In genomic region chr2:217757108-217757463, GRCh38 we compare ENCODE assay signal across 15 cellular contexts.
DNase-seq lines count a peak whose midpoint lies in the region; ATAC-seq and TF ChIP-seq lines count a peak whose summit lies in the region.
"Had no signal": no experiment of that assay in that cellular context is flagged by ENCODE, and none has a peak within 500 bp of the region (broad histone marks: within the 10 kb centered on the region; RNA-seq: fewer than 3 reads in every experiment).

No MANE protein-coding gene starts in this region.

- H3K27me3 Mint-ChIP-seq in T-helper 1 cell treated with Interleukin-12 subunit alpha and Interleukin-12 subunit beta and Interleukin-4 antibody, amounts not matched to agents 30 μg/mL and 1 μg/mL, for 36 hours (ENCODE audit: low read depth), result no peaks in the 10 kb centered on the region
- H3K27me3 Mint-ChIP-seq in activated naive CD8-positive, alpha-beta T cell treated with anti-CD3 and anti-CD28 coated beads, Interleukin-2, amount 10 ng/mL, durations not matched to agents 7 days and 5 days, result no peaks in the 10 kb centered on the region
- H3K27me3 Mint-ChIP-seq in neural progenitor cell (ENCODE audit: insufficient read depth, low read depth), result peaks cover 4% of the 10 kb centered on the region
- peaks cover 35 to 58% of the 10 kb centered on the region in 2 donors for H3K27me3 Mint-ChIP-seq in stimulated activated naive B cell treated with anti-CD40 and anti-IgM and Interleukin-4, amounts not matched to agents 10 μg/mL and 1 μg/mL and 100 μg/mL, for 72 hours

- H4K20me1 ChIP-seq in GM23248 (ENCODE audit: insufficient read depth), result no peaks in the 10 kb centered on the region
- no peaks in the 10 kb centered on the region for H4K20me1 ChIP-seq in neural progenitor cell (ENCODE audit: low read depth)

- in situ Hi-C loops in GM23248 (cut with MboI), result no loop called here

- no peak for TF ChIP-seq CTCF in neural progenitor cell (IDR thresholded peaks at IDR 0.05)

- no peaks in the 10 kb centered on the region for H3K9me2 ChIP-seq in GM23248 (ENCODE audit: insufficient read depth)

- H3K9me3 Mint-ChIP-seq in T-helper 1 cell treated with Interleukin-12 subunit alpha and Interleukin-12 subunit beta and Interleukin-4 antibody, amounts not matched to agents 30 μg/mL and 1 μg/mL, for 36 hours, result peaks cover 10% of the 10 kb centered on the region
- H3K9me3 Mint-ChIP-seq in activated naive CD8-positive, alpha-beta T cell treated with anti-CD3 and anti-CD28 coated beads, Interleukin-2, amount 10 ng/mL, durations not matched to agents 7 days and 5 days, result peaks cover 9% of the 10 kb centered on the region
- H3K9me3 Mint-ChIP-seq in neural progenitor cell, result peaks cover 14% of the 10 kb centered on the region
- H3K9me3 Mint-ChIP-seq in stimulated activated naive B cell treated with anti-CD40 and anti-IgM and Interleukin-4, amounts not matched to agents 10 μg/mL and 1 μg/mL and 100 μg/mL, for 72 hours, result peaks cover 4 to 10% of the 10 kb centered on the region in 2 donors

- no peaks in the 10 kb centered on the region for H3K79me2 ChIP-seq in GM23248 (ENCODE audit: insufficient read depth)
- H3K79me2 ChIP-seq in neural progenitor cell (ENCODE audit: low read depth), result no peaks in the 10 kb centered on the region

- WGBS in GM23248 (ENCODE audit: low coverage in 1 of 2, low lambda C conversion rate in 2 of 2, missing lambda C conversion rate in 2 of 2), 2 experiments, result 65% methylated on average over 2 of the region's 2 CpGs

- ATAC-seq in activated naive CD8-positive, alpha-beta T cell treated with anti-CD3 and anti-CD28 coated beads, Interleukin-2, amount 10 ng/mL, durations not matched to agents 7 days and 5 days (ENCODE audit: low read depth), result peak; percentile 21
- no peak for ATAC-seq in stimulated activated naive B cell treated with anti-CD40 and anti-IgM and Interleukin-4, amounts not matched to agents 10 μg/mL and 1 μg/mL and 100 μg/mL, for 72 hours (replicated peaks)

- H3K36me3 Mint-ChIP-seq in T-helper 1 cell treated with Interleukin-12 subunit alpha and Interleukin-12 subunit beta and Interleukin-4 antibody, amounts not matched to agents 30 μg/mL and 1 μg/mL, for 36 hours (ENCODE audit: low read depth), result no peaks in the 10 kb centered on the region
- H3K36me3 Mint-ChIP-seq in activated naive CD8-positive, alpha-beta T cell treated with anti-CD3 and anti-CD28 coated beads, Interleukin-2, amount 10 ng/mL, durations not matched to agents 7 days and 5 days, result peaks cover 9% of the 10 kb centered on the region
- H3K36me3 Mint-ChIP-seq in neural progenitor cell, result no peaks in the 10 kb centered on the region
- peaks cover under 1 to 3% of the 10 kb centered on the region in 2 donors for H3K36me3 Mint-ChIP-seq in stimulated activated naive B cell treated with anti-CD40 and anti-IgM and Interleukin-4, amounts not matched to agents 10 μg/mL and 1 μg/mL and 100 μg/mL, for 72 hours
- H3K36me3 Mint-ChIP-seq: T-cell had no signal

- H3K4me1 ChIP-seq in GM23248 (ENCODE audit: insufficient read depth), result no peaks in the 10 kb centered on the region
- peaks cover 8% of the 10 kb centered on the region for H3K4me1 ChIP-seq in neural progenitor cell
- H3K4me1 ChIP-seq: psoas muscle, SJCRH30 had no signal

- H3K4me2 ChIP-seq in GM23248 (ENCODE audit: unreplicated experiment) (no peak overlapping the region), neural progenitor cell (no peak overlapping the region)

- H3K27me3 ChIP-seq in GM23248 (replicated peaks; ENCODE audit: insufficient read depth) (no peaks in the 10 kb centered on the region), neural progenitor cell (no peaks in the 10 kb centered on the region)
- H3K27me3 ChIP-seq: brain microvascular endothelial cell, SJCRH30 had no signal

- H2AFZ ChIP-seq in GM23248, result peak overlapping the region; percentile 68; the same call in 1 of the 2 replicates
- H2AFZ ChIP-seq in neural progenitor cell (replicated peaks), result peak overlapping the region; percentile 54

- H3K27ac ChIP-seq in GM23248, result no peak overlapping the region
- no peak overlapping the region for H3K27ac ChIP-seq in neural progenitor cell
- H3K27ac ChIP-seq: 22Rv1, brain microvascular endothelial cell, esophagus squamous epithelium, psoas muscle, SJCRH30 had no signal

- H3K4me3 ChIP-seq in GM23248 (no peak overlapping the region), neural progenitor cell (no peak overlapping the region)
- H3K4me3 ChIP-seq: SJCRH30 had no signal

- H3K27ac Mint-ChIP-seq in T-helper 1 cell treated with Interleukin-12 subunit alpha and Interleukin-12 subunit beta and Interleukin-4 antibody, amounts not matched to agents 30 μg/mL and 1 μg/mL, for 36 hours, result no peak overlapping the region
- H3K27ac Mint-ChIP-seq in activated naive CD8-positive, alpha-beta T cell treated with anti-CD3 and anti-CD28 coated beads, Interleukin-2, amount 10 ng/mL, durations not matched to agents 7 days and 5 days, result peak overlapping the region; percentile 61
- H3K27ac Mint-ChIP-seq in neural progenitor cell, result peak overlapping the region; percentile 37
- H3K27ac Mint-ChIP-seq in stimulated activated naive B cell treated with anti-CD40 and anti-IgM and Interleukin-4, amounts not matched to agents 10 μg/mL and 1 μg/mL and 100 μg/mL, for 72 hours, result no peak overlapping the region
- H3K27ac Mint-ChIP-seq: effector memory CD8-positive, alpha-beta T cell; T-cell had no signal

- POLR2A ChIA-PET in activated naive CD8-positive, alpha-beta T cell treated with anti-CD3 and anti-CD28 coated beads, Interleukin-2, amount 10 ng/mL, durations not matched to agents 7 days and 5 days (lab: Charles Lee), result interaction anchor here (1.0 kb wide), 1 partner anchor 106 kb away, joined by 5 read pairs; no protein-coding TSS in a partner anchor

- peak overlapping the region; percentile 37; the same call in 1 of the 2 replicates for H3K9ac ChIP-seq in GM23248
- no peak overlapping the region for H3K9ac ChIP-seq in neural progenitor cell

- H3F3A ChIP-seq in GM23248 (ENCODE audit: insufficient read depth) (peaks cover 13% of the 10 kb centered on the region; the same call in 1 of the 2 replicates), neural progenitor cell (ENCODE audit: low read depth) (no peaks in the 10 kb centered on the region)

- peaks cover 16% of the 10 kb centered on the region; the same call in 1 of the 2 replicates for H3K36me3 ChIP-seq in GM23248 (ENCODE audit: low read depth)
- no peaks in the 10 kb centered on the region for H3K36me3 ChIP-seq in neural progenitor cell
- H3K36me3 ChIP-seq: brain microvascular endothelial cell, esophagus squamous epithelium, SJCRH30 had no signal

- H3K4me3 Mint-ChIP-seq in T-helper 1 cell treated with Interleukin-12 subunit alpha and Interleukin-12 subunit beta and Interleukin-4 antibody, amounts not matched to agents 30 μg/mL and 1 μg/mL, for 36 hours, result peak overlapping the region; percentile 2
- peak overlapping the region; percentile 67 for H3K4me3 Mint-ChIP-seq in activated naive CD8-positive, alpha-beta T cell treated with anti-CD3 and anti-CD28 coated beads, Interleukin-2, amount 10 ng/mL, durations not matched to agents 7 days and 5 days
- no peak overlapping the region for H3K4me3 Mint-ChIP-seq in neural progenitor cell
- H3K4me3 Mint-ChIP-seq in stimulated activated naive B cell treated with anti-CD40 and anti-IgM and Interleukin-4, amounts not matched to agents 10 μg/mL and 1 μg/mL and 100 μg/mL, for 72 hours, result no peak overlapping the region

- TF ChIP-seq POLR2A in erythroblast (IDR thresholded peaks at IDR 0.05; ENCODE audit: low read length), result no peak

- H3K9me3 ChIP-seq in GM23248 (ENCODE audit: low read depth) (no peaks in the 10 kb centered on the region), neural progenitor cell (ENCODE audit: low read depth) (peaks cover 3% of the 10 kb centered on the region)

- DNase-seq in T-helper 1 cell, result no peak
- no peak for DNase-seq in GM23248
- DNase-seq in activated naive CD8-positive, alpha-beta T cell treated with anti-CD3 and anti-CD28 coated beads, Interleukin-2, amount 10 ng/mL, durations not matched to agents 7 days and 5 days, result no peak
- DNase-seq in neural progenitor cell (ENCODE audit: low spot score), result no peak
- no peak for DNase-seq in erythroblast (lab: John Stamatoyannopoulos, UW)
- DNase-seq in medulla oblongata (ENCODE audit: extremely low spot score), result no peak
- DNase-seq in stimulated activated naive B cell treated with anti-CD40 and anti-IgM and Interleukin-4, amounts not matched to agents 10 μg/mL and 1 μg/mL and 100 μg/mL, for 72 hours, result no peak
- DNase-seq: esophagus squamous epithelium had no signal

- H3K4me1 Mint-ChIP-seq in T-helper 1 cell treated with Interleukin-12 subunit alpha and Interleukin-12 subunit beta and Interleukin-4 antibody, amounts not matched to agents 30 μg/mL and 1 μg/mL, for 36 hours (ENCODE audit: low read depth), result peaks cover 18% of the 10 kb centered on the region
- peaks cover 27% of the 10 kb centered on the region for H3K4me1 Mint-ChIP-seq in activated naive CD8-positive, alpha-beta T cell treated with anti-CD3 and anti-CD28 coated beads, Interleukin-2, amount 10 ng/mL, durations not matched to agents 7 days and 5 days
- peaks cover 17% of the 10 kb centered on the region for H3K4me1 Mint-ChIP-seq in neural progenitor cell
- H3K4me1 Mint-ChIP-seq in stimulated activated naive B cell treated with anti-CD40 and anti-IgM and Interleukin-4, amounts not matched to agents 10 μg/mL and 1 μg/mL and 100 μg/mL, for 72 hours, result peaks cover 10 to 18% of the 10 kb centered on the region in 2 donors

Comparison
In these comparisons a context has a peak if more than half of its experiments do, and no peak if none do; other contexts are left out.
1. H3K27ac Mint-ChIP-seq: peak in activated naive CD8-positive, alpha-beta T cell treated with anti-CD3 and anti-CD28 coated beads, Interleukin-2, amount 10 ng/mL, durations not matched to agents 7 days and 5 days (single experiment) and neural progenitor cell (single experiment); none in T-helper 1 cell treated with Interleukin-12 subunit alpha and Interleukin-12 subunit beta and Interleukin-4 antibody, amounts not matched to agents 30 μg/mL and 1 μg/mL, for 36 hours (single experiment) and stimulated activated naive B cell treated with anti-CD40 and anti-IgM and Interleukin-4, amounts not matched to agents 10 μg/mL and 1 μg/mL and 100 μg/mL, for 72 hours (single experiment).
2. H3K4me3 Mint-ChIP-seq: peak in T-helper 1 cell treated with Interleukin-12 subunit alpha and Interleukin-12 subunit beta and Interleukin-4 antibody, amounts not matched to agents 30 μg/mL and 1 μg/mL, for 36 hours (single experiment) and activated naive CD8-positive, alpha-beta T cell treated with anti-CD3 and anti-CD28 coated beads, Interleukin-2, amount 10 ng/mL, durations not matched to agents 7 days and 5 days (single experiment); none in neural progenitor cell (single experiment) and stimulated activated naive B cell treated with anti-CD40 and anti-IgM and Interleukin-4, amounts not matched to agents 10 μg/mL and 1 μg/mL and 100 μg/mL, for 72 hours (0 of 2).